ENCODE assay signal across 25 cellular contexts in genomic region chr5:150396247-150396646, GRCh38. TPM values are rescaled to one million over a fixed set of nuclear protein-coding genes. Genes with fewer than 3 reads are reported as not detected.
DNase-seq lines count a peak whose midpoint lies in the region; FAIRE-seq and TF ChIP-seq lines count a peak whose summit lies in the region.
"Had no signal": no experiment of that assay in that cellular context is flagged by ENCODE, and none has a peak within 500 bp of the region (broad histone marks: within the 10 kb centered on the region; RNA-seq: fewer than 3 reads in every experiment).

No MANE protein-coding gene starts in this region.

- no peaks in the 10 kb centered on the region for H3K9me1 ChIP-seq in endothelial cell of umbilical vein (replicated peaks; ENCODE audit: control insufficient read depth, extremely low read depth, insufficient read depth, low read length)

- no peak overlapping the region for H3K4me3 Mint-ChIP-seq in CD8-positive, alpha-beta memory T cell
- H3K4me3 Mint-ChIP-seq in activated naive CD8-positive, alpha-beta T cell treated with anti-CD3 and anti-CD28 coated beads for 36 hours: no peak overlapping the region
- H3K4me3 Mint-ChIP-seq: activated CD4-positive, alpha-beta T cell treated with anti-CD3 and anti-CD28 coated beads for 36 hours; CD8-positive, alpha-beta T cell; neural progenitor cell had no signal

- H3K36me3 Mint-ChIP-seq in CD8-positive, alpha-beta memory T cell: peaks cover 2 to 88% (median 13%) of the 10 kb centered on the region in 3 donors
- peaks cover 37% of the 10 kb centered on the region for H3K36me3 Mint-ChIP-seq in activated naive CD8-positive, alpha-beta T cell treated with anti-CD3 and anti-CD28 coated beads for 36 hours

- H4K20me1 ChIP-seq in endothelial cell of umbilical vein (replicated peaks; ENCODE audit: control insufficient read depth, extremely low read depth, insufficient read depth, low read length): no peaks in the 10 kb centered on the region

- CTCF ChIA-PET in A673 (lab: Charles Lee): no interaction called here
- CTCF ChIA-PET in CD8-positive, alpha-beta memory T cell (lab: Charles Lee): interaction anchor here (1.0 to 3.4 kb wide), 3 partner anchors 9 to 40 kb away, joined by 3 to 13 read pairs (median 3); no protein-coding TSS in a partner anchor
- CTCF ChIA-PET in endothelial cell of umbilical vein (lab: Charles Lee): interaction anchor here (6.1 kb wide), 1 partner anchor 39 kb away, joined by 70 read pairs; no protein-coding TSS in a partner anchor

- no peak overlapping the region for H3K4me2 ChIP-seq in endothelial cell of umbilical vein (ENCODE audit: insufficient read depth, low read length)
- H3K4me2 ChIP-seq: hepatocyte, neural progenitor cell had no signal

- TF ChIP-seq CTCF in A673 (conservative IDR thresholded peaks at IDR 0.05; ENCODE audit: low read depth, low read length) (no peak), endothelial cell of umbilical vein (IDR thresholded peaks at IDR 0.05; ENCODE audit: extremely low read depth in 1 of 2, insufficient read depth in 1 of 2, low read depth in 1 of 2, low read length in 2 of 2) (no peak)

- H3K4me1 ChIP-seq in A673 (ENCODE audit: insufficient read depth, low read length, poor library complexity, severe bottlenecking) (no peaks in the 10 kb centered on the region), endothelial cell of umbilical vein (ENCODE audit: control insufficient read depth, extremely low read depth, insufficient read depth, low read length) (no peaks in the 10 kb centered on the region)
- no peaks in the 10 kb centered on the region for H3K4me1 ChIP-seq in CD8-positive, alpha-beta memory T cell (ENCODE audit: insufficient read depth, low read length)
- H3K4me1 ChIP-seq: esophagus muscularis mucosa, left ventricle myocardium inferior, neural progenitor cell, suprapubic skin, uterus had no signal

- H3K4me3 ChIP-seq in A673 (ENCODE audit: low read depth, low read length, poor library complexity, severe bottlenecking) (no peak overlapping the region), endothelial cell of umbilical vein (replicated peaks in 1 of 3; ENCODE audit: insufficient read depth in 1 of 3, low read depth in 1 of 3, low read length in 3 of 3) (no peak overlapping the region)
- no peak overlapping the region for H3K4me3 ChIP-seq in CD8-positive, alpha-beta memory T cell (ENCODE audit: low read length)
- H3K4me3 ChIP-seq: esophagus muscularis mucosa, hepatocyte, left ventricle myocardium inferior, neural progenitor cell, suprapubic skin, uterus had no signal

- H2AFZ ChIP-seq in endothelial cell of umbilical vein (ENCODE audit: low read depth, low read length): no peak overlapping the region
- H2AFZ ChIP-seq: hepatocyte, neural progenitor cell had no signal

- no peak for TF ChIP-seq POLR2A in endothelial cell of umbilical vein (IDR thresholded peaks at IDR 0.05; ENCODE audit: low read depth, low read length)

- FAIRE-seq in endothelial cell of umbilical vein (lab: Jason Lieb, UNC): no peak
- FAIRE-seq: frontal cortex had no signal

- dilution Hi-C loops in endothelial cell of umbilical vein (cut with MboI; ENCODE audit: extremely low pct_ligation_motif_present, low sequenced_read_pairs): no loop called here

- peaks cover 75% of the 10 kb centered on the region for H3K36me3 ChIP-seq in A673 (ENCODE audit: insufficient read depth, low read length, poor library complexity, severe bottlenecking)
- peaks cover 65% of the 10 kb centered on the region for H3K36me3 ChIP-seq in CD8-positive, alpha-beta memory T cell (ENCODE audit: insufficient read depth, low read length)
- peaks cover 8 to 51% of the 10 kb centered on the region in 2 experiments for H3K36me3 ChIP-seq in endothelial cell of umbilical vein (ENCODE audit: control insufficient read depth in 2 of 2, extremely low read depth in 1 of 2, insufficient read depth in 2 of 2, low read length in 2 of 2)
- H3K36me3 ChIP-seq: neural progenitor cell, uterus had no signal

- H3K79me2 ChIP-seq in endothelial cell of umbilical vein (ENCODE audit: control insufficient read depth, insufficient read depth, low read length): no peaks in the 10 kb centered on the region
- H3K79me2 ChIP-seq: hepatocyte had no signal

- POLR2A ChIA-PET in A673 (lab: Charles Lee; ENCODE audit: low non-redundant PET): no interaction called here
- POLR2A ChIA-PET in CD8-positive, alpha-beta memory T cell (lab: Charles Lee): no interaction called here
- POLR2A ChIA-PET in endothelial cell of umbilical vein (lab: Charles Lee): no interaction called here

- H3K27me3 ChIP-seq in A673 (replicated peaks; ENCODE audit: insufficient read depth, low read depth, low read length, poor library complexity) (no peaks in the 10 kb centered on the region), endothelial cell of umbilical vein (ENCODE audit: control insufficient read depth in 2 of 2, insufficient read depth in 2 of 2, low read length in 2 of 2) (no peaks in the 10 kb centered on the region)
- no peaks in the 10 kb centered on the region for H3K27me3 ChIP-seq in CD8-positive, alpha-beta memory T cell (ENCODE audit: insufficient read depth, low read length, poor library complexity, severe bottlenecking)
- H3K27me3 ChIP-seq: esophagus muscularis mucosa, hepatocyte, neural progenitor cell, suprapubic skin, uterus had no signal

- DNase-seq in A673 (ENCODE audit: low spot score) (no peak), endothelial cell of umbilical vein (ENCODE audit: low read depth, low spot score) (no peak), putamen (ENCODE audit: low spot score) (no peak), NCI-H1092 treated with DMSO at 0.1 percent for 48 hours (lab: John Stamatoyannopoulos, UW) (no peak), Kasumi-1 (lab: John Stamatoyannopoulos, UW) (no peak)
- DNase-seq in CD8-positive, alpha-beta memory T cell: no peak
- no peak for DNase-seq in activated naive CD8-positive, alpha-beta T cell treated with anti-CD3 and anti-CD28 coated beads for 36 hours
- DNase-seq: activated CD4-positive, alpha-beta T cell treated with anti-CD3 and anti-CD28 coated beads for 36 hours; activated gamma-delta T cell; aorta; CD8-positive, alpha-beta T cell; effector CD8-positive, alpha-beta T cell; GF-D8; left ventricle myocardium inferior; NK-92 treated with Interleukin-12 subunit alpha and Interleukin-12 subunit beta, amount 100 ng/mL, for 24 hours; SHP77 treated with DMSO at 0.1 percent for 48 hours; stimulated activated CD8-positive, alpha-beta memory T cell treated with anti-CD3 and anti-CD28 coated beads, Interleukin-4, amount 100 ng/mL, for 48 hours; SW 1271; uterus had no signal

- H3K4me1 Mint-ChIP-seq in CD8-positive, alpha-beta memory T cell: peaks cover 1 to 33% (median 3%) of the 10 kb centered on the region in 3 donors
- peaks cover 5% of the 10 kb centered on the region for H3K4me1 Mint-ChIP-seq in activated naive CD8-positive, alpha-beta T cell treated with anti-CD3 and anti-CD28 coated beads for 36 hours
- H3K4me1 Mint-ChIP-seq: activated CD4-positive, alpha-beta T cell treated with anti-CD3 and anti-CD28 coated beads for 36 hours had no signal

- intact Hi-C loops in A673 (cut with micrococcal nuclease; ENCODE audit: unreplicated experiment) (no loop called here), endothelial cell of umbilical vein (cut with micrococcal nuclease) (no loop called here)

- BruUV-seq in A673 (replicated peaks; lab: Mats Ljungman, UMichigan) (TSS peak; percentile 51), endothelial cell of umbilical vein (replicated peaks; lab: Mats Ljungman, UMichigan) (TSS peak; percentile 46)

- H3K9me3 ChIP-seq in A673 (ENCODE audit: low read depth, low read length, poor library complexity, severe bottlenecking): no peaks in the 10 kb centered on the region
- no peaks in the 10 kb centered on the region for H3K9me3 ChIP-seq in CD8-positive, alpha-beta memory T cell (ENCODE audit: low read length)
- H3K9me3 ChIP-seq in endothelial cell of umbilical vein (replicated peaks; ENCODE audit: control insufficient read depth, insufficient read depth, low read length): no peaks in the 10 kb centered on the region
- H3K9me3 ChIP-seq: esophagus muscularis mucosa, left ventricle myocardium inferior, suprapubic skin, uterus had no signal

- peaks cover 0 to 4% of the 10 kb centered on the region in 2 donors for H3K27me3 Mint-ChIP-seq in CD8-positive, alpha-beta memory T cell
- H3K27me3 Mint-ChIP-seq in activated naive CD8-positive, alpha-beta T cell treated with anti-CD3 and anti-CD28 coated beads for 36 hours: no peaks in the 10 kb centered on the region
- H3K27me3 Mint-ChIP-seq: activated CD4-positive, alpha-beta T cell treated with anti-CD3 and anti-CD28 coated beads for 36 hours had no signal

- no peaks in the 10 kb centered on the region for H3K9me3 Mint-ChIP-seq in CD8-positive, alpha-beta memory T cell
- H3K9me3 Mint-ChIP-seq in activated naive CD8-positive, alpha-beta T cell treated with anti-CD3 and anti-CD28 coated beads for 36 hours: no peaks in the 10 kb centered on the region
- H3K9me3 Mint-ChIP-seq: CD8-positive, alpha-beta T cell; neural progenitor cell had no signal

- peak overlapping the region in 6 of 8 donors; percentile 6 to 89 (median 72) for H3K27ac Mint-ChIP-seq in CD8-positive, alpha-beta memory T cell
- H3K27ac Mint-ChIP-seq in activated naive CD8-positive, alpha-beta T cell treated with anti-CD3 and anti-CD28 coated beads for 36 hours: peak overlapping the region; percentile 75
- H3K27ac Mint-ChIP-seq: activated CD4-positive, alpha-beta T cell treated with anti-CD3 and anti-CD28 coated beads for 36 hours; CD8-positive, alpha-beta T cell; neural progenitor cell had no signal

- no peak overlapping the region for H3K9ac ChIP-seq in endothelial cell of umbilical vein (replicated peaks; ENCODE audit: extremely low read depth, insufficient read depth, low read length)
- H3K9ac ChIP-seq: neural progenitor cell had no signal

- no peak overlapping the region for H3K27ac ChIP-seq in A673 (ENCODE audit: low read depth, low read length, poor library complexity, severe bottlenecking)
- H3K27ac ChIP-seq in CD8-positive, alpha-beta memory T cell (ENCODE audit: low read depth, low read length): no peak overlapping the region
- no peak overlapping the region for H3K27ac ChIP-seq in endothelial cell of umbilical vein (ENCODE audit: insufficient read depth, low read depth, low read length)
- H3K27ac ChIP-seq: esophagus muscularis mucosa, hepatocyte, left ventricle myocardium inferior, neural progenitor cell, suprapubic skin, uterus had no signal

RNA-seq across cellular contexts. Expression of gene CD74, which starts 16.5 kb away (rescaled TPM):
- total RNA-seq in A673 (2021) (not detected in 2 replicates), endothelial cell of umbilical vein (0.76 and 1.3 TPM in 2 replicates)
- total RNA-seq in CD8-positive, alpha-beta memory T cell: 100 to 1,000 TPM; 319 to 324 TPM
- 1,273 TPM for polyA plus RNA-seq in CD8-positive, alpha-beta memory T cell
- 100 to 1,000 TPM; 290 to 294 TPM for total RNA-seq in activated naive CD8-positive, alpha-beta T cell treated with anti-CD3 and anti-CD28 coated beads for 36 hours
- 0.56 and 0.62 TPM in 2 replicates for polyA plus RNA-seq in endothelial cell of umbilical vein
- polyA plus RNA-seq in endothelial cell of umbilical vein (2011; cell fraction: cytosol; rRNA removed): 0.34 and 0.49 TPM in 2 replicates
- polyA plus RNA-seq in endothelial cell of umbilical vein (2011; cell fraction: nucleus; rRNA removed): 0.12 and 0.29 TPM in 2 replicates
- 1.1 and 2.6 TPM in 2 replicates for polyA plus RNA-seq in endothelial cell of umbilical vein (2012)
- 0.32 and 0.91 TPM in 2 replicates for polyA minus RNA-seq in endothelial cell of umbilical vein
- polyA minus RNA-seq in endothelial cell of umbilical vein (2011; cell fraction: cytosol; rRNA and poly(A)+ RNA removed): not detected
- polyA minus RNA-seq in endothelial cell of umbilical vein (2011; cell fraction: nucleus; rRNA and poly(A)+ RNA removed): not detected in 2 replicates
- total RNA-seq: NCI-H460 had no signal

RNA-seq across cellular contexts. Expression of gene TCOF1, which starts 38.8 kb away (rescaled TPM):
- total RNA-seq in A673 (2021): 109 TPM in 2 replicates
- total RNA-seq in CD8-positive, alpha-beta memory T cell: 100 to 1,000 TPM; 116 to 120 TPM
- polyA plus RNA-seq in CD8-positive, alpha-beta memory T cell: 33.1 TPM
- 100 to 1,000 TPM; 138 to 140 TPM for total RNA-seq in activated naive CD8-positive, alpha-beta T cell treated with anti-CD3 and anti-CD28 coated beads for 36 hours
- total RNA-seq in endothelial cell of umbilical vein: 47.2 and 52.0 TPM in 2 replicates
- 10.5 and 11.2 TPM in 2 replicates for polyA plus RNA-seq in endothelial cell of umbilical vein
- 15.9 and 16.3 TPM in 2 replicates for polyA plus RNA-seq in endothelial cell of umbilical vein (2011; cell fraction: cytosol; rRNA removed)
- polyA plus RNA-seq in endothelial cell of umbilical vein (2011; cell fraction: nucleus; rRNA removed): 42.8 and 47.0 TPM in 2 replicates
- 21.7 and 23.2 TPM in 2 replicates for polyA plus RNA-seq in endothelial cell of umbilical vein (2012)
- polyA minus RNA-seq in endothelial cell of umbilical vein: 11.9 and 13.8 TPM in 2 replicates
- 31.6 TPM for polyA minus RNA-seq in endothelial cell of umbilical vein (2011; cell fraction: cytosol; rRNA and poly(A)+ RNA removed)
- polyA minus RNA-seq in endothelial cell of umbilical vein (2011; cell fraction: nucleus; rRNA and poly(A)+ RNA removed): 17.5 and 18.7 TPM in 2 replicates

RNA-seq across cellular contexts. Expression of gene RPS14, which starts 53.3 kb away (rescaled TPM):
- total RNA-seq in A673 (2021) (1,789 and 1,909 TPM in 2 replicates), endothelial cell of umbilical vein (1,852 and 2,034 TPM in 2 replicates)
- 1,000 to 10,000 TPM; 2,924 to 3,007 TPM for total RNA-seq in CD8-positive, alpha-beta memory T cell
- 6,416 TPM for polyA plus RNA-seq in CD8-positive, alpha-beta memory T cell
- 1,000 to 10,000 TPM; 2,978 to 3,004 TPM for total RNA-seq in activated naive CD8-positive, alpha-beta T cell treated with anti-CD3 and anti-CD28 coated beads for 36 hours
- polyA plus RNA-seq in endothelial cell of umbilical vein: 4,491 and 5,521 TPM in 2 replicates
- 6,503 and 7,036 TPM in 2 replicates for polyA plus RNA-seq in endothelial cell of umbilical vein (2011; cell fraction: cytosol; rRNA removed)
- polyA plus RNA-seq in endothelial cell of umbilical vein (2011; cell fraction: nucleus; rRNA removed): 1,366 and 1,419 TPM in 2 replicates
- 2,965 and 3,232 TPM in 2 replicates for polyA plus RNA-seq in endothelial cell of umbilical vein (2012)
- polyA minus RNA-seq in endothelial cell of umbilical vein: 1,106 and 1,289 TPM in 2 replicates
- polyA minus RNA-seq in endothelial cell of umbilical vein (2011; cell fraction: cytosol; rRNA and poly(A)+ RNA removed): 648 TPM
- polyA minus RNA-seq in endothelial cell of umbilical vein (2011; cell fraction: nucleus; rRNA and poly(A)+ RNA removed): 121 and 122 TPM in 2 replicates

Comparison
In these comparisons a context has a peak if more than half of its experiments do, and no peak if none do; other contexts are left out.
1. RNA of gene CD74, which starts 16.5 kb away (total RNA-seq): 319 to 324 TPM in CD8-positive, alpha-beta memory T cell and 290 to 294 TPM in activated naive CD8-positive, alpha-beta T cell treated with anti-CD3 and anti-CD28 coated beads for 36 hours; 0.76 to 1.3 TPM in endothelial cell of umbilical vein and not detected in A673; every median in the first group is over 100 times any median in the second.